In the genomic region with DNA sequence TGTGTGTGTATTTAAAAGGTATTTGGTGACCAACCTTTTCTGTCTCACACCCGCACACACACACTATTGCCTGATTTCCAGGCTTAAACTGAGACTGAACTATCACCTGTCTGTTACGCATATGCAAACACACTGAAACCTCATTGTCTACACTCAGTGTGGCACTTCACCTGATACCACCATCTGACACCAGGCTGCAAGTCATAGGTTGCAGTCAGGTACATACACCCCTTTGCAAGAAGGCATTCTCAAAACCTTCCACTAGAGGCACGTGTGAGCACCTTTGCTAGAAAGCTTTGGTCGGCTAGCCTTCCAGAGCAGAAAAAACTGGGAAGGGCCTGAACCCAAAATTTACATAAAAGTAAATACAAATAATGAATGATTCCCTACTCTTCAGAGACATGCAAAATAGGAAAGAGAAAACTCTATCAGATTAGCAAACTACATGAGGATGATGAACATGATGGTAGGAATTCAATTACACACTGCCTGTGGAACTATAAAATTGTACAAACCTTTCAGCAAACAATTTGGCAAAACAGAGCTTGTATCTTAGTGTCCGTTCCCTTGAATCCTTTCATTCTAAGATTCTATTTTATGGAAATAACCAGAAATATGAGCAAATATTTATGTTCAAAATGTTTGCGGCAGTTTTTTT, we compare ENCODE assay signal across 8 cellular contexts. TPM values are rescaled to one million over a fixed set of nuclear protein-coding genes. Genes with fewer than 3 reads are reported as not detected.
DNase-seq lines count a peak whose midpoint lies in the region; TF ChIP-seq lines count a peak whose summit lies in the region.

No MANE protein-coding gene starts in this region.

- H3K9me3 ChIP-seq in BE2C (no peaks in the 10 kb centered on the region), thyroid gland (no peaks in the 10 kb centered on the region)

- peak; percentile 65 for DNase-seq in BE2C
- peak; percentile 67 for DNase-seq in HPDE6-E6E7 (ENCODE audit: extremely low spot score)
- DNase-seq in NCI-H774 (lab: John Stamatoyannopoulos, UW), result peak; percentile 86
- DNase-seq in astrocyte of the hippocampus (ENCODE audit: low read depth, low spot score), result peak; percentile 79
- DNase-seq in inferior parietal cortex (ENCODE audit: extremely low spot score), result peak; percentile 49
- peak; percentile 56 to 64 for DNase-seq in thyroid gland
- DNase-seq in cortex of kidney (lab: John Stamatoyannopoulos, UW), result no peak

- no peak overlapping the region for H3K4me3 ChIP-seq in BE2C (ENCODE audit: low read depth, low read length)
- H3K4me3 ChIP-seq in GM12875 (ENCODE audit: low read depth, low read length), result no peak overlapping the region
- no peak overlapping the region for H3K4me3 ChIP-seq in thyroid gland (replicated peaks in 1 of 3)

- no peak overlapping the region for H3K27ac ChIP-seq in thyroid gland

- 44 to 46% methylated on average over 6 of the region's 6 CpGs for WGBS in thyroid gland, 2 donors

- H3K27me3 ChIP-seq in BE2C, result peaks cover 49% of the 10 kb centered on the region
- H3K27me3 ChIP-seq in thyroid gland, result peaks cover 39% of the 10 kb centered on the region

- H3K4me1 ChIP-seq in BE2C (no peaks in the 10 kb centered on the region), thyroid gland (peaks cover 7 to 10% of the 10 kb centered on the region in 2 donors)

- H3K36me3 ChIP-seq in BE2C (no peaks in the 10 kb centered on the region), thyroid gland (no peaks in the 10 kb centered on the region)

- TF ChIP-seq CTCF in BE2C (IDR thresholded peaks at IDR 0.05; ENCODE audit: low read depth, low read length) (peak; percentile 93), GM12875 (IDR thresholded peaks at IDR 0.05; ENCODE audit: borderline replicate concordance, insufficient read depth, low read depth, low read length) (peak; percentile 84; the same call in 1 of the 2 replicates), thyroid gland (IDR thresholded peaks at IDR 0.05) (peak; percentile 41 to 87 (median 68))

- intact Hi-C loops in thyroid gland (cut with DNase I), result no loop called here

- TF ChIP-seq POLR2A in thyroid gland (IDR thresholded peaks at IDR 0.05), result no peak

RNA-seq across cellular contexts. Expression of gene FOXD1, which starts 5.9 kb away (rescaled TPM):
- polyA plus RNA-seq in BE2C (2012; ENCODE audit: insufficient read depth, insufficient read length, low read depth), result 2.8 TPM
- 1 to 10 TPM in 2 of 4 donors, under 1 TPM in 1, not detected in 1; 0.38 to 1.6 (median 1.2) TPM for total RNA-seq in thyroid gland

RNA-seq across cellular contexts. Expression of gene BTF3, which starts 43.7 kb away (rescaled TPM):
- 926 TPM for polyA plus RNA-seq in BE2C (2012; ENCODE audit: insufficient read depth, insufficient read length, low read depth)
- total RNA-seq in thyroid gland, result 100 to 1,000 TPM; 413 to 784 (median 546) TPM
